ENCODE assay signal across 20 cellular contexts in genomic region chr11:67315325-67315909, GRCh38. TPM values are rescaled to one million over a fixed set of nuclear protein-coding genes. Genes with fewer than 3 reads are reported as not detected.
DNase-seq lines count a peak whose midpoint lies in the region; ATAC-seq lines count a peak whose summit lies in the region.
"Had no signal": no experiment of that assay in that cellular context is flagged by ENCODE, and none has a peak within 500 bp of the region (broad histone marks: within the 10 kb centered on the region; RNA-seq: fewer than 3 reads in every experiment).

No MANE protein-coding gene starts in this region.

- WGBS in esophagus, 2 donors = 70 to 75% methylated on average over 9 of the region's 9 CpGs

- H3K4me3 Mint-ChIP-seq in activated naive CD4-positive, alpha-beta T cell treated with anti-CD3 and anti-CD28 coated beads, Interleukin-2, amount 10 ng/mL, durations not matched to agents 7 days and 5 days = peak overlapping the region; percentile 54
- peak overlapping the region; percentile 8 to 36 for H3K4me3 Mint-ChIP-seq in stimulated activated naive B cell treated with anti-CD40 and anti-IgM and Interleukin-4, amounts not matched to agents 10 μg/mL and 1 μg/mL and 100 μg/mL, for 72 hours

- peak overlapping the region; percentile 40 to 71 for H3K27ac ChIP-seq in esophagus (ENCODE audit: low read depth in 2 of 2, low read length in 1 of 2)
- H3K27ac ChIP-seq: HL-60, psoas muscle, SJCRH30, stomach had no signal

- H3K27me3 Mint-ChIP-seq in activated naive CD4-positive, alpha-beta T cell treated with anti-CD3 and anti-CD28 coated beads, Interleukin-2, amount 10 ng/mL, durations not matched to agents 7 days and 5 days = peaks cover 12% of the 10 kb centered on the region
- H3K27me3 Mint-ChIP-seq in stimulated activated naive B cell treated with anti-CD40 and anti-IgM and Interleukin-4, amounts not matched to agents 10 μg/mL and 1 μg/mL and 100 μg/mL, for 72 hours = no peaks in the 10 kb centered on the region
- H3K27me3 Mint-ChIP-seq: effector memory CD8-positive, alpha-beta T cell had no signal

- no peak overlapping the region for H3K4me3 ChIP-seq in esophagus (ENCODE audit: low read depth in 1 of 2, low read length in 2 of 2)
- H3K4me3 ChIP-seq: psoas muscle, SJCRH30, stomach had no signal

- H3K36me3 ChIP-seq in esophagus (ENCODE audit: control insufficient read depth in 2 of 2, insufficient read depth in 2 of 2, low read length in 1 of 2) = peaks cover 0 to 10% of the 10 kb centered on the region in 2 donors
- H3K36me3 ChIP-seq: SJCRH30 had no signal

- peaks cover 2 to 28% of the 10 kb centered on the region in 2 donors for H3K4me1 ChIP-seq in esophagus (ENCODE audit: control insufficient read depth in 2 of 2, insufficient read depth in 2 of 2, low read length in 1 of 2)

- no peak overlapping the region for H3K27ac Mint-ChIP-seq in activated naive CD4-positive, alpha-beta T cell treated with anti-CD3 and anti-CD28 coated beads, Interleukin-2, amount 10 ng/mL, durations not matched to agents 7 days and 5 days
- H3K27ac Mint-ChIP-seq in stimulated activated naive B cell treated with anti-CD40 and anti-IgM and Interleukin-4, amounts not matched to agents 10 μg/mL and 1 μg/mL and 100 μg/mL, for 72 hours = peak overlapping the region; percentile 14

- ATAC-seq in stimulated activated naive B cell treated with anti-CD40 and anti-IgM and Interleukin-4, amounts not matched to agents 10 μg/mL and 1 μg/mL and 100 μg/mL, for 72 hours (replicated peaks) = no peak
- ATAC-seq: effector memory CD8-positive, alpha-beta T cell; psoas muscle had no signal

- in situ Hi-C loops in G401 (cut with HindIII; ENCODE audit: low sequenced_read_pairs) = loop anchor here (10.0 kb wide), 1 partner anchor 61 kb away; no protein-coding TSS in a partner anchor
- in situ Hi-C loops in ACHN (cut with HindIII; ENCODE audit: low pct_ligation_motif_present, low pct_unique_long_range_greater_than_20kb, low sequenced_read_pairs) = no loop called here

- peaks cover 62% of the 10 kb centered on the region for H3K4me1 Mint-ChIP-seq in activated naive CD4-positive, alpha-beta T cell treated with anti-CD3 and anti-CD28 coated beads, Interleukin-2, amount 10 ng/mL, durations not matched to agents 7 days and 5 days
- peaks cover 27 to 32% of the 10 kb centered on the region in 2 donors for H3K4me1 Mint-ChIP-seq in stimulated activated naive B cell treated with anti-CD40 and anti-IgM and Interleukin-4, amounts not matched to agents 10 μg/mL and 1 μg/mL and 100 μg/mL, for 72 hours

- H3K27me3 ChIP-seq in esophagus (ENCODE audit: control insufficient read depth in 1 of 2, insufficient read depth in 2 of 2, low read length in 2 of 2) = no peaks in the 10 kb centered on the region
- H3K27me3 ChIP-seq: SJCRH30, stomach had no signal

- CTCF ChIA-PET in activated naive CD4-positive, alpha-beta T cell treated with anti-CD3 and anti-CD28 coated beads, Interleukin-2, amount 10 ng/mL, durations not matched to agents 7 days and 5 days (lab: Charles Lee) = interaction anchor here (0.9 to 10.7 kb wide), 6 partner anchors 27 to 62 kb away, joined by 3 to 117 read pairs (median 8); partner anchors contain the start of gene ANKRD13D

- DNase-seq in activated naive CD4-positive, alpha-beta T cell treated with anti-CD3 and anti-CD28 coated beads, Interleukin-2, amount 10 ng/mL, durations not matched to agents 7 days and 5 days = no peak
- no peak for DNase-seq in activated naive CD4-positive, alpha-beta T cell treated with Interleukin-2 at 50 U/mL for 16 hours
- DNase-seq in NCI-H2029 (lab: John Stamatoyannopoulos, UW) = peak; percentile 15
- no peak for DNase-seq in stimulated activated naive B cell treated with anti-CD40 and anti-IgM and Interleukin-4, amounts not matched to agents 10 μg/mL and 1 μg/mL and 100 μg/mL, for 72 hours
- DNase-seq in G401 (ENCODE audit: low spot score) = no peak
- DNase-seq in HCEC 1CT = no peak
- no peak for DNase-seq in ACHN
- DNase-seq: activated CD8-positive, alpha-beta memory T cell treated with anti-CD3 and anti-CD28 coated beads for 24 hours; AML-193; caudate nucleus; DMS79; effector memory CD8-positive, alpha-beta T cell; foreskin fibroblast; NCI-H1417; NCI-H345; psoas muscle; SJCRH30 had no signal

- no peaks in the 10 kb centered on the region for H3K9me3 ChIP-seq in esophagus (ENCODE audit: control insufficient read depth in 2 of 2, insufficient read depth in 1 of 2, low read depth in 1 of 2, low read length in 1 of 2)
- H3K9me3 ChIP-seq: psoas muscle, SJCRH30, stomach had no signal

- H3K36me3 Mint-ChIP-seq in activated naive CD4-positive, alpha-beta T cell treated with anti-CD3 and anti-CD28 coated beads, Interleukin-2, amount 10 ng/mL, durations not matched to agents 7 days and 5 days = peaks cover 1% of the 10 kb centered on the region
- H3K36me3 Mint-ChIP-seq in stimulated activated naive B cell treated with anti-CD40 and anti-IgM and Interleukin-4, amounts not matched to agents 10 μg/mL and 1 μg/mL and 100 μg/mL, for 72 hours = peaks cover 0 to 3% of the 10 kb centered on the region in 2 donors

- no peaks in the 10 kb centered on the region for H3K9me3 Mint-ChIP-seq in activated naive CD4-positive, alpha-beta T cell treated with anti-CD3 and anti-CD28 coated beads, Interleukin-2, amount 10 ng/mL, durations not matched to agents 7 days and 5 days
- no peaks in the 10 kb centered on the region for H3K9me3 Mint-ChIP-seq in stimulated activated naive B cell treated with anti-CD40 and anti-IgM and Interleukin-4, amounts not matched to agents 10 μg/mL and 1 μg/mL and 100 μg/mL, for 72 hours
- H3K9me3 Mint-ChIP-seq: effector memory CD8-positive, alpha-beta T cell had no signal

RNA-seq across cellular contexts. Expression of gene SSH3, which starts 12.1 kb away (rescaled TPM):
- 10 to 100 TPM; 38.6 to 55.6 TPM for polyA plus RNA-seq in esophagus
- total RNA-seq in G401 (2014; rRNA removed; shearing (Covaris generic)) = 1.5 and 1.8 TPM in 2 replicates

RNA-seq across cellular contexts. Expression of gene ANKRD13D, which starts 26.3 kb away (rescaled TPM):
- 10 to 100 TPM; 36.8 to 87.3 TPM for polyA plus RNA-seq in esophagus
- 25.2 and 40.3 TPM in 2 replicates for total RNA-seq in G401 (2014; rRNA removed; shearing (Covaris generic))

RNA-seq across cellular contexts. Expression of gene POLD4, which starts 37.9 kb away (rescaled TPM):
- polyA plus RNA-seq in esophagus = 100 to 1,000 TPM; 112 to 114 TPM
- 15.2 and 19.4 TPM in 2 replicates for total RNA-seq in G401 (2014; rRNA removed; shearing (Covaris generic))

RNA-seq across cellular contexts. Expression of gene GRK2, which starts 49.1 kb away (rescaled TPM):
- polyA plus RNA-seq in esophagus = 10 to 100 TPM; 62.4 to 74.2 TPM
- total RNA-seq in G401 (2014; rRNA removed; shearing (Covaris generic)) = 35.1 and 48.8 TPM in 2 replicates

RNA-seq across cellular contexts. Expression of gene CLCF1, which starts 58.0 kb away (rescaled TPM):
- 1 to 10 TPM; 1.4 to 2.2 TPM for polyA plus RNA-seq in esophagus
- 1.9 and 4.2 TPM in 2 replicates for total RNA-seq in G401 (2014; rRNA removed; shearing (Covaris generic))
